Comparison of ENCODE assay signal across 1 cellular context in the genomic region with DNA sequence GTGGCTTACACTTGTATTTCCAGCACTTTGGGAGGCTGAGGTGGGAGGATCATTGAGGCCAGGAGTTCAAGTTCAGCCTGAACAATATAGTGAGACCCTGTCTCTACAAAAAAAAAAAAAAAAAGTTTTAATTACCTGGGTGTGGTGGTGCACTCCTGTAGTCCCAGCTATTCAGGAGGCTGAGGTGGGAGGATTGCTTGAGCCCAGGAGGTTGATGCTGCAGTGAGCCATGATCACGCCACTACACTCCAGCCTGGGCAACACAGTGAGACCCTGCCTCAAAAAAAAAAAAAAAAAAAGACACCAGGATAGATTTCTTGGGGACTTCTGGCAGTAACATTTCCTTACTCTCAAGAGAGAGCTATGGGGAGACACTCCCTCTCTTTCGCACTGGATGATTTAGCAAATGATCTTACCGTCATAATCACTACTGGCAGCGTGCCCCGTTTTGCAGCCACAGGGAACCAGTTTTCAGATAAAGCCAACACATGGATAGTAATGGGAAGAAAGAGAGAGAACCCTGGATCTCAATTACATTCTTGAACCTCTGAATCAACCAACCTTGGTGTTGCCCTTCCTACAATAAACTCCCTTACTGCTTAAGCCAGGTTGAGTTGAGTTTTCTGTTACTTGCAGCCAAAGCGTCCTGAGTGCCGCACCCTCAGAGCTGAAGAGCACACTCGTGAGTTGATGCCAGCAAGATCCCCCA.
TF ChIP-seq lines count a peak whose summit lies in the region.

No MANE protein-coding gene starts in this region.

TF ChIP-seq in IMR-90, 13 proteins besides CTCF, POLR2A, EP300 and RAD21 (continued from another document):
- TF ChIP-seq, protein P1, sequence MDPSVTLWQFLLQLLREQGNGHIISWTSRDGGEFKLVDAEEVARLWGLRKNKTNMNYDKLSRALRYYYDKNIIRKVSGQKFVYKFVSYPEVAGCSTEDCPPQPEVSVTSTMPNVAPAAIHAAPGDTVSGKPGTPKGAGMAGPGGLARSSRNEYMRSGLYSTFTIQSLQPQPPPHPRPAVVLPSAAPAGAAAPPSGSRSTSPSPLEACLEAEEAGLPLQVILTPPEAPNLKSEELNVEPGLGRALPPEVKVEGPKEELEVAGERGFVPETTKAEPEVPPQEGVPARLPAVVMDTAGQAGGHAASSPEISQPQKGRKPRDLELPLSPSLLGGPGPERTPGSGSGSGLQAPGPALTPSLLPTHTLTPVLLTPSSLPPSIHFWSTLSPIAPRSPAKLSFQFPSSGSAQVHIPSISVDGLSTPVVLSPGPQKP (IDR thresholded peaks at IDR 0.05; ENCODE audit: borderline replicate concordance, low read depth, low read length) = no peak
- TF ChIP-seq NFE2L2 (IDR thresholded peaks at IDR 0.05; ENCODE audit: low read depth, low read length) = no peak
